In genomic region chr11:66253081-66253480, GRCh38 we compare ENCODE assay signal across 6 cellular contexts. TPM values are rescaled to one million over a fixed set of nuclear protein-coding genes. Genes with fewer than 3 reads are reported as not detected.
"Had no signal": no experiment of that assay in that cellular context is flagged by ENCODE, and none has a peak within 500 bp of the region (broad histone marks: within the 10 kb centered on the region; RNA-seq: fewer than 3 reads in every experiment).

No MANE protein-coding gene starts in this region.

RNA-seq across cellular contexts. Expression of gene TMEM151A, which starts 38.6 kb away (rescaled TPM):
- total RNA-seq: activated CD8-positive, alpha-beta memory T cell treated with anti-CD3 and anti-CD28 coated beads, Interleukin-2, amount 10 ng/mL, durations not matched to agents 7 days and 5 days; activated naive CD8-positive, alpha-beta T cell treated with anti-CD3 and anti-CD28 coated beads for 36 hours; activated T-helper 2 cell treated with anti-CD3 and anti-CD28 coated beads, Interferon-gamma antibody, Interleukin-2, Interleukin-4, amounts not matched to agents 10 μg/mL and 5 μg/mL and 100 μg/mL, durations not matched to agents 14 hours and 24 hours and 36 hours; MCF 10A; PC-3; T-helper 1 cell treated with Interleukin-12 subunit alpha and Interleukin-12 subunit beta and Interleukin-4 antibody, amounts not matched to agents 30 ng/mL and 1 ng/mL, for 36 hours had no signal
